25 cellular contexts compared by ENCODE assay signal in genomic region chr1:200883118-200883517, GRCh38. TPM values are rescaled to one million over a fixed set of nuclear protein-coding genes. Genes with fewer than 3 reads are reported as not detected.
"Had no signal": no experiment of that assay in that cellular context is flagged by ENCODE, and none has a peak within 500 bp of the region (broad histone marks: within the 10 kb centered on the region; RNA-seq: fewer than 3 reads in every experiment).

No MANE protein-coding gene starts in this region.

- H3K36me3 Mint-ChIP-seq: activated naive CD8-positive, alpha-beta T cell treated with anti-CD3 and anti-CD28 coated beads for 36 hours; brain had no signal

- H3K4me3 Mint-ChIP-seq: activated CD4-positive, alpha-beta memory T cell treated with anti-CD3 and anti-CD28 coated beads, Interleukin-2, amount 10 ng/mL, durations not matched to agents 7 days and 5 days; activated naive CD8-positive, alpha-beta T cell treated with anti-CD3 and anti-CD28 coated beads for 36 hours; brain had no signal

- H3K9me3 ChIP-seq: left lung, spleen, tibial nerve, uterus had no signal

- H3K27ac Mint-ChIP-seq: activated CD4-positive, alpha-beta memory T cell treated with anti-CD3 and anti-CD28 coated beads, Interleukin-2, amount 10 ng/mL, durations not matched to agents 7 days and 5 days; activated naive CD8-positive, alpha-beta T cell treated with anti-CD3 and anti-CD28 coated beads for 36 hours; brain had no signal

- DNase-seq: activated CD4-positive, alpha-beta memory T cell treated with anti-CD3 and anti-CD28 coated beads, Interleukin-2, amount 10 ng/mL, durations not matched to agents 7 days and 5 days; activated CD4-positive, alpha-beta T cell treated with anti-CD3 and anti-CD28 coated beads for 4 hours; activated gamma-delta T cell treated with Interleukin-2 at 50 U/mL for 16 hours; activated naive CD8-positive, alpha-beta T cell treated with anti-CD3 and anti-CD28 coated beads for 36 hours; caudate nucleus; erythroblast; left lung; midbrain; retina; spleen; stimulated activated naive CD4-positive, alpha-beta T cell treated with Interleukin-2 at 50 U/mL for 16 hours; substantia nigra; T-helper 2 cell; uterus had no signal

- H3K36me3 ChIP-seq: left lung, spleen, tibial nerve, uterus had no signal

- H3K27me3 ChIP-seq: left lung, spleen, uterus had no signal

- H3K4me3 ChIP-seq: left lung, spleen, tibial nerve, uterus had no signal

- H3K9me3 Mint-ChIP-seq: activated CD4-positive, alpha-beta memory T cell treated with anti-CD3 and anti-CD28 coated beads, Interleukin-2, amount 10 ng/mL, durations not matched to agents 7 days and 5 days; activated naive CD8-positive, alpha-beta T cell treated with anti-CD3 and anti-CD28 coated beads for 36 hours had no signal

- H3K4me1 ChIP-seq: uterus had no signal

- H3K27ac ChIP-seq: left lung, spleen, tibial nerve, uterus, VCaP had no signal

- ATAC-seq: left lung had no signal

- FAIRE-seq: colon, endometrium, frontal cortex had no signal

RNA-seq across cellular contexts. Expression of gene GPR25, which starts 10.3 kb away (rescaled TPM):
- total RNA-seq: activated naive CD8-positive, alpha-beta T cell treated with anti-CD3 and anti-CD28 coated beads for 36 hours; frontal cortex; kidney epithelial cell; lung microvascular endothelial cell; omental fat pad; posterior vena cava; tibial nerve had no signal
- polyA plus RNA-seq: neural cell had no signal

RNA-seq across cellular contexts. Expression of gene INAVA, which starts 11.6 kb away (rescaled TPM):
- total RNA-seq: lung microvascular endothelial cell, tibial nerve had no signal
